15 cellular contexts compared by ENCODE assay signal in genomic region chr13:60379837-60380236, GRCh38. TPM values are rescaled to one million over a fixed set of nuclear protein-coding genes. Genes with fewer than 3 reads are reported as not detected.
DNase-seq lines count a peak whose midpoint lies in the region; ATAC-seq and TF ChIP-seq lines count a peak whose summit lies in the region.
"Had no signal": no experiment of that assay in that cellular context is flagged by ENCODE, and none has a peak within 500 bp of the region (broad histone marks: within the 10 kb centered on the region; RNA-seq: fewer than 3 reads in every experiment).

No MANE protein-coding gene starts in this region.

- H3K9me3 Mint-ChIP-seq in HFFc6 (no peaks in the 10 kb centered on the region), neural progenitor cell (peaks cover 5% of the 10 kb centered on the region)
- H3K9me3 Mint-ChIP-seq: central memory CD8-positive, alpha-beta T cell; natural killer cell treated with Interleukin-12 subunit alpha and Interleukin-12 subunit beta and Interleukin-15 and Interleukin-18, amount 100 ng/mL, for 72 hours had no signal

- TF ChIP-seq CTCF in GM12864 (IDR thresholded peaks at IDR 0.05; ENCODE audit: low read depth, low read length, missing control alignments), result peak; percentile 22
- TF ChIP-seq CTCF in HFFc6 (IDR thresholded peaks at IDR 0.05), result peak; percentile 42
- peak; percentile 41 for TF ChIP-seq CTCF in neural progenitor cell (IDR thresholded peaks at IDR 0.05)

- H3K36me3 ChIP-seq in neural progenitor cell, result no peaks in the 10 kb centered on the region

- H3K4me3 Mint-ChIP-seq in HFFc6 (no peak overlapping the region), neural progenitor cell (no peak overlapping the region)
- H3K4me3 Mint-ChIP-seq: central memory CD8-positive, alpha-beta T cell; natural killer cell treated with Interleukin-12 subunit alpha and Interleukin-12 subunit beta and Interleukin-15 and Interleukin-18, amount 100 ng/mL, for 72 hours had no signal

- H3K4me1 Mint-ChIP-seq in HFFc6 (ENCODE audit: low read depth), result no peaks in the 10 kb centered on the region
- peaks cover 13% of the 10 kb centered on the region for H3K4me1 Mint-ChIP-seq in neural progenitor cell
- H3K4me1 Mint-ChIP-seq: central memory CD8-positive, alpha-beta T cell had no signal

- peak; percentile 60; the same call in 2 of the 3 replicates for ATAC-seq in SK-N-SH treated with all-trans-retinoic acid at 6 μM for 48 hours
- ATAC-seq: left ventricle myocardium superior; natural killer cell treated with Interleukin-12 subunit alpha and Interleukin-12 subunit beta and Interleukin-15 and Interleukin-18, amount 100 ng/mL, for 72 hours; Right ventricle myocardium inferior had no signal

- no peak overlapping the region for H3K9ac ChIP-seq in neural progenitor cell

- H3K4me2 ChIP-seq in neural progenitor cell, result peak overlapping the region; percentile 23

- H3K27me3 ChIP-seq in neural progenitor cell, result no peaks in the 10 kb centered on the region

- peak overlapping the region; percentile 13 for H3K27ac ChIP-seq in neural progenitor cell
- H3K27ac ChIP-seq: skin epidermis had no signal

- H3K9me3 ChIP-seq in neural progenitor cell (ENCODE audit: low read depth), result no peaks in the 10 kb centered on the region

- H4K20me1 ChIP-seq in neural progenitor cell (ENCODE audit: low read depth), result no peaks in the 10 kb centered on the region

- H2AFZ ChIP-seq in neural progenitor cell (replicated peaks), result no peak overlapping the region

- H3K4me3 ChIP-seq in GM12864 (ENCODE audit: low read depth, low read length) (no peak overlapping the region), neural progenitor cell (no peak overlapping the region)
- H3K4me3 ChIP-seq: skin epidermis had no signal

- H3K36me3 Mint-ChIP-seq in HFFc6 (ENCODE audit: low read depth), result no peaks in the 10 kb centered on the region
- no peaks in the 10 kb centered on the region for H3K36me3 Mint-ChIP-seq in neural progenitor cell
- H3K36me3 Mint-ChIP-seq: natural killer cell treated with Interleukin-12 subunit alpha and Interleukin-12 subunit beta and Interleukin-15 and Interleukin-18, amount 100 ng/mL, for 72 hours had no signal

- no peak for DNase-seq in GM12864 (ENCODE audit: low read depth)
- no peak for DNase-seq in HFFc6
- DNase-seq in neural progenitor cell (ENCODE audit: low spot score), result peak; percentile 36
- DNase-seq in NCI-H774 (lab: John Stamatoyannopoulos, UW), result no peak
- no peak for DNase-seq in GOT3 (lab: John Stamatoyannopoulos, UW)
- DNase-seq in NCI-H2029 treated with DMSO at 0.1 percent for 48 hours (lab: John Stamatoyannopoulos, UW), result no peak
- DNase-seq: activated naive CD4-positive, alpha-beta T cell treated with anti-CD3 and anti-CD28 coated beads, Interleukin-2, amount 50 U/mL, for 16 hours; hippocampal formation; left ventricle myocardium superior; NCI-H1048 had no signal

- H3K27ac Mint-ChIP-seq in HFFc6 (no peak overlapping the region), neural progenitor cell (no peak overlapping the region)
- H3K27ac Mint-ChIP-seq: natural killer cell treated with Interleukin-12 subunit alpha and Interleukin-12 subunit beta and Interleukin-15 and Interleukin-18, amount 100 ng/mL, for 72 hours had no signal

- H3K79me2 ChIP-seq in neural progenitor cell (ENCODE audit: low read depth), result no peaks in the 10 kb centered on the region

- H3K4me1 ChIP-seq in neural progenitor cell, result peaks cover 21% of the 10 kb centered on the region

- H3K27me3 Mint-ChIP-seq in HFFc6 (ENCODE audit: insufficient read depth) (peaks cover 3% of the 10 kb centered on the region), neural progenitor cell (ENCODE audit: insufficient read depth, low read depth) (no peaks in the 10 kb centered on the region)

- peaks cover 14% of the 10 kb centered on the region for H3F3A ChIP-seq in neural progenitor cell (ENCODE audit: low read depth)

TF ChIP-seq in SK-N-SH treated with all-trans-retinoic acid at 6 μM for 48 hours, 23 proteins besides CTCF, POLR2A, EP300 and RAD21:
- no peak for TF ChIP-seq ARNTL (CRISPR knock-in tag; IDR thresholded peaks at IDR 0.05; ENCODE audit: borderline replicate concordance, low read depth)
- TF ChIP-seq BACH2 (CRISPR knock-in tag; IDR thresholded peaks at IDR 0.05; ENCODE audit: borderline replicate concordance), result no peak
- TF ChIP-seq GLIS3 (CRISPR knock-in tag; IDR thresholded peaks at IDR 0.05), result no peak
- no peak for TF ChIP-seq CSDC2 (CRISPR knock-in tag; IDR thresholded peaks at IDR 0.05)
- no peak for TF ChIP-seq POU6F1 (CRISPR knock-in tag; IDR thresholded peaks at IDR 0.05; ENCODE audit: borderline replicate concordance, low read depth)
- no peak for TF ChIP-seq SNAI2 (CRISPR knock-in tag; IDR thresholded peaks at IDR 0.05)
- no peak for TF ChIP-seq CSRNP3 (CRISPR knock-in tag; IDR thresholded peaks at IDR 0.05)
- TF ChIP-seq ZNF8 (CRISPR knock-in tag; IDR thresholded peaks at IDR 0.05), result no peak

RNA-seq across cellular contexts. Expression of gene TDRD3, which starts 17.2 kb away (rescaled TPM):
- total RNA-seq in HFFc6 (2021; fragmentation: NEBNext Ultra II Directional; extraction: Animal tissue kit (Norgen Biotek cat#: 25700)), result 10 to 100 TPM; 11.5 to 13.3 (median 12.3) TPM
- 29.3 and 40.6 TPM in 2 replicates for total RNA-seq in neural progenitor cell (ENCODE audit: low replicate concordance)
